Comparison of ENCODE assay signal across 12 cellular contexts in the genomic region with DNA sequence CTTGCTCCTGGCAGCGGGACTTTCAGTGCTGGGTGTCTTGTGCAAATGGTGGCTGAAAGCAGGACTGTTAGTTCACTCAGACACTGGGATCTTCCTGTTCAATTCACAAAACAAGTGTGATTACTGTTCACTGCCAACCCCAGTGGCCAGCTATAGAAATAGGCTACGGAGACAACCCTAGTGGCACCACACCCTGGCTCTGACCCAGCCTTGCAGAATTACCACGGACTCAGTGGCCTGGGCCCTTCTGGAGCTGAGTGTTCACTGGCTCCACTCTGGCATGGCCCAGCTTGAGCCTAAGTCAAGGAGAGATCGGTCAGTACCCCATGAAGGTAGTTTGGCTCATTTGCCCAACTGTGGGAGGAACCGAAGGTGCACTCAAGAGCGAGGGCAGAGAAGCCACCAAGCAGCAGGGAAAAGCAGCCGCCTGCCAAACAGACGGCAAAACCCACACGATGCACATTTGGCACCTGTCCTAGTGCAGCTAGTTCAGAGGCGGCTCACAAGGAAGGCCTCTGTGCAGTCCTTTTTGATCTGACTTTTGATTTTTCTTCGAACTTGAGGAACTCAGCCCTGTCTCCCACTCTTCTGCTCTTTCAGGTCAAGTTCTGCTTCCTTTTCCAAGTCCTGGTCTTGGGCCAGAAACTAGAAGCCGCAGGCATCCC. TPM values are rescaled to one million over a fixed set of nuclear protein-coding genes. Genes with fewer than 3 reads are reported as not detected.
DNase-seq lines count a peak whose midpoint lies in the region; ATAC-seq and TF ChIP-seq lines count a peak whose summit lies in the region.
"Had no signal": no experiment of that assay in that cellular context is flagged by ENCODE, and none has a peak within 500 bp of the region (broad histone marks: within the 10 kb centered on the region; RNA-seq: fewer than 3 reads in every experiment).

No MANE protein-coding gene starts in this region.

- peak overlapping the region; percentile 42 for H3K27ac Mint-ChIP-seq in activated T-cell treated with anti-CD3 and anti-CD28 coated beads, Interleukin-2, amount 50 U/mL, for 72 hours
- peak overlapping the region; percentile 94 for H3K27ac Mint-ChIP-seq in chondrocyte (ENCODE audit: unreplicated experiment)
- H3K27ac Mint-ChIP-seq: activated CD8-positive, alpha-beta T cell treated with anti-CD3 and anti-CD28 coated beads for 36 hours; activated naive CD4-positive, alpha-beta T cell treated with anti-CD3 and anti-CD28 coated beads, Interleukin-2, amount 50 U/mL, for 24 hours had no signal

- no peak for DNase-seq in activated T-cell treated with anti-CD3 and anti-CD28 coated beads, Interleukin-2, amount 50 U/mL, for 72 hours
- no peak for DNase-seq in activated T-cell treated with anti-CD3 and anti-CD28 coated beads, Interleukin-2, amount 50 U/mL, for 4 hours
- DNase-seq in chondrocyte (ENCODE audit: low spot score) (no peak), NCI-H146 (lab: John Stamatoyannopoulos, UW) (no peak), NCI-H128 (lab: John Stamatoyannopoulos, UW; ENCODE audit: unreplicated experiment) (no peak)
- DNase-seq: activated CD8-positive, alpha-beta T cell treated with anti-CD3 and anti-CD28 coated beads for 36 hours; effector CD4-positive, alpha-beta T cell; transverse colon had no signal

- peak overlapping the region; percentile 83 for H3K27ac ChIP-seq in temporal lobe (ENCODE audit: low read depth, low read length)

- ATAC-seq in activated T-cell treated with anti-CD3 and anti-CD28 coated beads, Interleukin-2, amount 50 U/mL, for 72 hours (replicated peaks in 1 of 2), result no peak
- no peak for ATAC-seq in activated T-cell treated with anti-CD3 and anti-CD28 coated beads, Interleukin-2, amount 50 U/mL, for 4 hours
- no peak for ATAC-seq in HG03095 (IDR thresholded peaks at IDR 0.05; ENCODE audit: unreplicated experiment)
- ATAC-seq: activated CD8-positive, alpha-beta T cell treated with anti-CD3 and anti-CD28 coated beads for 36 hours had no signal

- H3K4me3 Mint-ChIP-seq in activated T-cell treated with anti-CD3 and anti-CD28 coated beads, Interleukin-2, amount 50 U/mL, for 72 hours, result no peak overlapping the region
- no peak overlapping the region for H3K4me3 Mint-ChIP-seq in activated T-cell treated with anti-CD3 and anti-CD28 coated beads, Interleukin-2, amount 50 U/mL, for 4 hours
- no peak overlapping the region for H3K4me3 Mint-ChIP-seq in chondrocyte (ENCODE audit: unreplicated experiment)
- H3K4me3 Mint-ChIP-seq: activated CD8-positive, alpha-beta T cell treated with anti-CD3 and anti-CD28 coated beads for 36 hours; activated naive CD4-positive, alpha-beta T cell treated with anti-CD3 and anti-CD28 coated beads, Interleukin-2, amount 50 U/mL, for 24 hours had no signal

- H3K9me3 ChIP-seq in mucosa of stomach (ENCODE audit: control insufficient read depth, low read length), result no peaks in the 10 kb centered on the region
- H3K9me3 ChIP-seq: transverse colon had no signal

- H3K4me3 ChIP-seq in mucosa of stomach (ENCODE audit: low read length), result no peak overlapping the region
- H3K4me3 ChIP-seq: transverse colon had no signal

- no peaks in the 10 kb centered on the region for H3K27me3 Mint-ChIP-seq in activated T-cell treated with anti-CD3 and anti-CD28 coated beads, Interleukin-2, amount 50 U/mL, for 72 hours (ENCODE audit: low read depth)
- no peaks in the 10 kb centered on the region for H3K27me3 Mint-ChIP-seq in activated T-cell treated with anti-CD3 and anti-CD28 coated beads, Interleukin-2, amount 50 U/mL, for 4 hours (ENCODE audit: low read depth)
- H3K27me3 Mint-ChIP-seq in chondrocyte (ENCODE audit: low read depth), result no peaks in the 10 kb centered on the region
- H3K27me3 Mint-ChIP-seq: activated CD8-positive, alpha-beta T cell treated with anti-CD3 and anti-CD28 coated beads for 36 hours; activated naive CD4-positive, alpha-beta T cell treated with anti-CD3 and anti-CD28 coated beads, Interleukin-2, amount 50 U/mL, for 24 hours had no signal

- peaks cover 23% of the 10 kb centered on the region for H3K4me1 ChIP-seq in mucosa of stomach (ENCODE audit: control insufficient read depth, insufficient read depth, low read length)

- no peaks in the 10 kb centered on the region for H3K27me3 ChIP-seq in mucosa of stomach (ENCODE audit: control insufficient read depth, insufficient read depth, low read length)
- H3K27me3 ChIP-seq: transverse colon had no signal

- peaks cover 45% of the 10 kb centered on the region for H3K4me1 Mint-ChIP-seq in activated T-cell treated with anti-CD3 and anti-CD28 coated beads, Interleukin-2, amount 50 U/mL, for 72 hours (ENCODE audit: low read depth)
- peaks cover 38% of the 10 kb centered on the region for H3K4me1 Mint-ChIP-seq in activated T-cell treated with anti-CD3 and anti-CD28 coated beads, Interleukin-2, amount 50 U/mL, for 4 hours (ENCODE audit: low read depth)
- H3K4me1 Mint-ChIP-seq in chondrocyte (ENCODE audit: low read depth), result peaks cover 51% of the 10 kb centered on the region

- H3K36me3 ChIP-seq in mucosa of stomach (ENCODE audit: control insufficient read depth, insufficient read depth, low read length), result no peaks in the 10 kb centered on the region

- TF ChIP-seq CTCF in chondrocyte (IDR thresholded peaks at IDR 0.05), result no peak

- H3K9ac ChIP-seq in mucosa of stomach (ENCODE audit: low read length), result peak overlapping the region; percentile 33

- no peaks in the 10 kb centered on the region for H3K9me3 Mint-ChIP-seq in activated T-cell treated with anti-CD3 and anti-CD28 coated beads, Interleukin-2, amount 50 U/mL, for 72 hours
- H3K9me3 Mint-ChIP-seq in activated T-cell treated with anti-CD3 and anti-CD28 coated beads, Interleukin-2, amount 50 U/mL, for 4 hours, result no peaks in the 10 kb centered on the region
- H3K9me3 Mint-ChIP-seq in chondrocyte (ENCODE audit: low read depth), result no peaks in the 10 kb centered on the region
- H3K9me3 Mint-ChIP-seq: activated CD8-positive, alpha-beta T cell treated with anti-CD3 and anti-CD28 coated beads for 36 hours; activated naive CD4-positive, alpha-beta T cell treated with anti-CD3 and anti-CD28 coated beads, Interleukin-2, amount 50 U/mL, for 24 hours had no signal

- H3K36me3 Mint-ChIP-seq in activated T-cell treated with anti-CD3 and anti-CD28 coated beads, Interleukin-2, amount 50 U/mL, for 72 hours (ENCODE audit: insufficient read depth in 2 of 2), result peaks cover 1 to 9% of the 10 kb centered on the region in 2 donors
- peaks cover 38% of the 10 kb centered on the region for H3K36me3 Mint-ChIP-seq in activated T-cell treated with anti-CD3 and anti-CD28 coated beads, Interleukin-2, amount 50 U/mL, for 4 hours (ENCODE audit: insufficient read depth)
- peaks cover 13% of the 10 kb centered on the region for H3K36me3 Mint-ChIP-seq in chondrocyte (ENCODE audit: low read depth)

RNA-seq across cellular contexts. Expression of gene KIAA2013, which starts 5.9 kb away (rescaled TPM):
- total RNA-seq in activated T-cell treated with anti-CD3 and anti-CD28 coated beads, Interleukin-2, amount 50 U/mL, for 72 hours, result 10 to 100 TPM; 25.3 to 26.9 TPM
- total RNA-seq in activated T-cell treated with anti-CD3 and anti-CD28 coated beads, Interleukin-2, amount 50 U/mL, for 4 hours, result 10 to 100 TPM; 31.4 to 39.3 (median 35.0) TPM
- total RNA-seq in chondrocyte (46.3 to 51.4 TPM (median 47.6 TPM) in 3 replicates), temporal lobe (12.8 TPM)

RNA-seq across cellular contexts. Expression of gene PLOD1, which starts 14.1 kb away (rescaled TPM):
- total RNA-seq in activated T-cell treated with anti-CD3 and anti-CD28 coated beads, Interleukin-2, amount 50 U/mL, for 72 hours, result 10 to 100 TPM; 13.5 to 13.6 TPM
- 10 to 100 TPM; 11.8 to 20.4 (median 16.1) TPM for total RNA-seq in activated T-cell treated with anti-CD3 and anti-CD28 coated beads, Interleukin-2, amount 50 U/mL, for 4 hours
- total RNA-seq in chondrocyte (344 to 509 TPM (median 477 TPM) in 3 replicates), temporal lobe (18.7 TPM)

RNA-seq across cellular contexts. Expression of gene MFN2, which starts 59.9 kb away (rescaled TPM):
- 10 to 100 TPM; 54.8 to 66.1 TPM for total RNA-seq in activated T-cell treated with anti-CD3 and anti-CD28 coated beads, Interleukin-2, amount 50 U/mL, for 72 hours
- 100 to 1,000 TPM in 1 of 3 donors, 10 to 100 TPM in 2; 96.2 to 105 (median 96.7) TPM for total RNA-seq in activated T-cell treated with anti-CD3 and anti-CD28 coated beads, Interleukin-2, amount 50 U/mL, for 4 hours
- total RNA-seq in chondrocyte (53.1 to 68.8 TPM (median 56.6 TPM) in 3 replicates), temporal lobe (39.8 TPM)

Comparison
In these comparisons a context has a peak if more than half of its experiments do, and no peak if none do; other contexts are left out.
1. RNA of gene PLOD1, which starts 14.1 kb away (total RNA-seq): 344 to 509 TPM in chondrocyte; 18.7 TPM in temporal lobe (single experiment), 11.8 to 20.4 TPM in activated T-cell treated with anti-CD3 and anti-CD28 coated beads, Interleukin-2, amount 50 U/mL, for 4 hours and 13.5 to 13.6 TPM in activated T-cell treated with anti-CD3 and anti-CD28 coated beads, Interleukin-2, amount 50 U/mL, for 72 hours; every median in the first group is over 10 times any median in the second.